Comparison of ENCODE assay signal across 16 cellular contexts in the genomic region with DNA sequence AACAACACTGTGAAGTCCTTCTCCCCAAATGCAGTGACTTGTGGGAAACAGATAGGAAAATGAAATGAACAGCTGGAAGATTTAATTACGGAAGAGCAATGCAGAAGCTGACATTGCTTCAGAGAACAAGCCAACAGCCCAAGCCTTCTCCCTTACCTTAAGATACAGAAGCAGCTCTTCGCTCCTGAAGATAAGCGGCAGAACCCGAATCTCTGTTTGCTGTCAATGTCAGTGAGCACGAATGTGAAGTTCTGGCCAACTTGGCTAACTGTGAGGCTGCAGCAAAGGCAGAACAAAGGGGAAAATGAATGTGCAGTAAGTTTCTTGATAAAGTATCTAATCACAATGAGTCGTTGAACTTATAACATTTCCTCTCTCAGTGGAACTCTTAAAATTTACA.
DNase-seq lines count a peak whose midpoint lies in the region; ATAC-seq and TF ChIP-seq lines count a peak whose summit lies in the region.
"Had no signal": no experiment of that assay in that cellular context is flagged by ENCODE, and none has a peak within 500 bp of the region (broad histone marks: within the 10 kb centered on the region; RNA-seq: fewer than 3 reads in every experiment).

No MANE protein-coding gene starts in this region.

- H3K27ac ChIP-seq in right atrium auricular region (no peak overlapping the region), cardiac muscle cell (peak overlapping the region; percentile 58), right lobe of liver (peak overlapping the region in 1 of 3 donors; percentile 34), testis (peak overlapping the region in 1 of 2 donors; percentile 22)
- H3K27ac ChIP-seq: BLaER1, KMS-11 had no signal

- intact Hi-C loops in Right ventricle myocardium superior (cut with DNase I) (no loop called here), right lobe of liver (cut with DNase I) (no loop called here), testis (cut with DNase I; ENCODE audit: low total_unique reads) (no loop called here)

- ATAC-seq in Right ventricle myocardium superior (ENCODE audit: poor library complexity) (peak; percentile 77), right lobe of liver (peak; percentile 10 to 44 (median 32)), GM19452 (IDR thresholded peaks at IDR 0.05; ENCODE audit: unreplicated experiment) (no peak), HG03280 (IDR thresholded peaks at IDR 0.05; ENCODE audit: unreplicated experiment) (no peak)
- ATAC-seq: CD8-positive, alpha-beta T cell had no signal

- H3K36me3 ChIP-seq in right atrium auricular region (no peaks in the 10 kb centered on the region), cardiac muscle cell (no peaks in the 10 kb centered on the region), right lobe of liver (no peaks in the 10 kb centered on the region), testis (ENCODE audit: low read depth, missing control alignments) (no peaks in the 10 kb centered on the region)

- H3K9me3 ChIP-seq in right atrium auricular region, result no peaks in the 10 kb centered on the region
- H3K9me3 ChIP-seq in cardiac muscle cell (ENCODE audit: low read depth), result no peaks in the 10 kb centered on the region
- no peaks in the 10 kb centered on the region for H3K9me3 ChIP-seq in right lobe of liver
- H3K9me3 ChIP-seq in testis, result no peaks in the 10 kb centered on the region
- H3K9me3 ChIP-seq: BLaER1 had no signal

- H3K4me3 ChIP-seq in right atrium auricular region (no peak overlapping the region), cardiac muscle cell (no peak overlapping the region), right lobe of liver (peak overlapping the region in 1 of 3 donors; percentile 17), testis (no peak overlapping the region)
- H3K4me3 ChIP-seq: BLaER1 had no signal

- WGBS in right lobe of liver (ENCODE audit: insufficient coverage, low coverage, low lambda C conversion rate, missing lambda C conversion rate), result 23% methylated on average over 6 of the region's 6 CpGs
- 32 to 68% methylated on average over 6 of the region's 6 CpGs for WGBS in testis, 2 donors

- H3K4me1 ChIP-seq in right atrium auricular region (no peaks in the 10 kb centered on the region), cardiac muscle cell (ENCODE audit: low read depth) (peaks cover 28% of the 10 kb centered on the region), right lobe of liver (peaks cover 0 to 32% (median 11%) of the 10 kb centered on the region in 4 donors), testis (peaks cover 14% of the 10 kb centered on the region)
- H3K4me1 ChIP-seq: BLaER1 had no signal

- TF ChIP-seq POLR2A in right lobe of liver (IDR thresholded peaks at IDR 0.05), result no peak
- no peak for TF ChIP-seq POLR2A in testis (IDR thresholded peaks at IDR 0.05)

- no peaks in the 10 kb centered on the region for H3K27me3 ChIP-seq in right atrium auricular region
- no peaks in the 10 kb centered on the region for H3K27me3 ChIP-seq in cardiac muscle cell
- H3K27me3 ChIP-seq in right lobe of liver, result no peaks in the 10 kb centered on the region
- no peaks in the 10 kb centered on the region for H3K27me3 ChIP-seq in testis
- H3K27me3 ChIP-seq: BLaER1 had no signal

- TF ChIP-seq CTCF in right atrium auricular region (IDR thresholded peaks at IDR 0.05), result no peak
- no peak for TF ChIP-seq CTCF in cardiac muscle cell (IDR thresholded peaks at IDR 0.05; ENCODE audit: low read depth, low read length)
- TF ChIP-seq CTCF in right lobe of liver (IDR thresholded peaks at IDR 0.05), result no peak
- TF ChIP-seq CTCF in testis (IDR thresholded peaks at IDR 0.05), result no peak

- DNase-seq in Right ventricle myocardium superior (no peak), right atrium auricular region (ENCODE audit: low spot score) (no peak), cardiac muscle cell (ENCODE audit: low read depth in 1 of 2, low spot score in 1 of 2) (peak; percentile 75 to 84), right lobe of liver (no peak), testis (peak; percentile 39)
- DNase-seq in central memory CD4-positive, alpha-beta T cell, result no peak
- DNase-seq: CD8-positive, alpha-beta T cell; DMS79 treated with DMSO at 0.1 percent for 48 hours; NCI-H1092; NCI-H146; NCI-H2081; NCI-H510A had no signal

Comparison
In these comparisons a context has a peak if more than half of its experiments do, and no peak if none do; other contexts are left out.
1. DNase-seq: peak in cardiac muscle cell (2 of 2) and testis (single experiment); none in Right ventricle myocardium superior (single experiment), right atrium auricular region (single experiment), right lobe of liver (0 of 3) and central memory CD4-positive, alpha-beta T cell (single experiment).
2. ATAC-seq: peak in Right ventricle myocardium superior (single experiment) and right lobe of liver (4 of 4); none in GM19452 (single experiment) and HG03280 (single experiment).